35 cellular contexts compared by ENCODE assay signal in genomic region chr13:45546410-45546765, GRCh38.
"Had no signal": no experiment of that assay in that cellular context is flagged by ENCODE, and none has a peak within 500 bp of the region (broad histone marks: within the 10 kb centered on the region; RNA-seq: fewer than 3 reads in every experiment).

No MANE protein-coding gene starts in this region.

- H3K36me3 ChIP-seq: ascending aorta, cardiac muscle cell had no signal

- H3K27me3 ChIP-seq: ascending aorta, cardiac muscle cell had no signal

- H3K9me3 ChIP-seq: ascending aorta had no signal

- DNase-seq: activated B cell treated with CpG ODN at 0.5 μM for 24 hours; activated CD4-positive, alpha-beta memory T cell treated with anti-CD3 and anti-CD28 coated beads for 36 hours; activated CD4-positive, alpha-beta T cell treated with anti-CD3 and anti-CD28 coated beads for 4 hours; activated CD4-positive, alpha-beta T cell treated with anti-CD3 and anti-CD28 coated beads, Interleukin-2, amount 10 ng/mL, durations not matched to agents 24 days and 14 days; activated CD4-positive, alpha-beta T cell treated with anti-CD3 and anti-CD28 coated beads, Interleukin-2, amount 50 U/mL, for 1 hour; activated CD4-positive, alpha-beta T cell treated with anti-CD3 and anti-CD28 coated beads, Interleukin-2, amount 50 U/mL, for 4 hours; activated CD4-positive, CD25-positive, alpha-beta regulatory T cell treated with anti-CD3 and anti-CD28 coated beads, Interleukin-2, amount 50 U/mL, for 72 hours; activated CD8-positive, alpha-beta memory T cell treated with anti-CD3 and anti-CD28 coated beads, Interleukin-2, amount 50 U/mL, for 4 hours; activated CD8-positive, alpha-beta T cell treated with anti-CD3 and anti-CD28 coated beads for 36 hours; activated effector memory CD4-positive, alpha-beta T cell treated with Interleukin-2 at 50 U/mL for 16 hours; activated gamma-delta T cell; activated naive CD4-positive, alpha-beta T cell treated with anti-CD3 and anti-CD28 coated beads, Interleukin-2, amount 10 ng/mL, durations not matched to agents 7 days and 5 days; activated naive CD4-positive, alpha-beta T cell treated with Interleukin-2 at 50 U/mL for 16 hours; activated naive CD8-positive, alpha-beta T cell treated with anti-CD3 and anti-CD28 coated beads, Interleukin-2, amount 10 ng/mL, durations not matched to agents 7 days and 5 days; activated naive CD8-positive, alpha-beta T cell treated with anti-CD3 and anti-CD28 coated beads, Interleukin-2, amount 50 U/mL, for 24 hours; activated T-cell treated with anti-CD3 and anti-CD28 coated beads for 4 hours; activated T-cell treated with anti-CD3 and anti-CD28 coated beads, Interleukin-2, amount 50 U/mL, for 24 hours; activated T-cell treated with anti-CD3 and anti-CD28 coated beads, Interleukin-2, amount 50 U/mL, for 48 hours; amygdala; anterior cingulate cortex; caudate nucleus; cerebellar nuclear complex; T-helper 1 cell; T-helper 2 cell; T-helper 9 cell had no signal

- H3K4me1 Mint-ChIP-seq: activated CD4-positive, alpha-beta T cell treated with anti-CD3 and anti-CD28 coated beads, Interleukin-2, amount 10 ng/mL, durations not matched to agents 24 days and 14 days; activated naive CD4-positive, alpha-beta T cell treated with anti-CD3 and anti-CD28 coated beads, Interleukin-2, amount 10 ng/mL, durations not matched to agents 7 days and 5 days; activated naive CD4-positive, alpha-beta T cell treated with anti-CD3 and anti-CD28 coated beads, Interleukin-2, amount 50 U/mL, for 24 hours; activated naive CD8-positive, alpha-beta T cell treated with anti-CD3 and anti-CD28 coated beads, Interleukin-2, amount 10 ng/mL, durations not matched to agents 7 days and 5 days; activated naive CD8-positive, alpha-beta T cell treated with anti-CD3 and anti-CD28 coated beads, Interleukin-2, amount 50 U/mL, for 24 hours; brain; central memory CD8-positive, alpha-beta T cell had no signal

- H3K4me3 ChIP-seq: ascending aorta, cardiac muscle cell had no signal

- H3K36me3 Mint-ChIP-seq: activated CD4-positive, alpha-beta memory T cell treated with anti-CD3 and anti-CD28 coated beads for 36 hours; activated naive CD4-positive, alpha-beta T cell treated with anti-CD3 and anti-CD28 coated beads, Interleukin-2, amount 10 ng/mL, durations not matched to agents 7 days and 5 days; activated naive CD4-positive, alpha-beta T cell treated with anti-CD3 and anti-CD28 coated beads, Interleukin-2, amount 50 U/mL, for 24 hours; activated naive CD8-positive, alpha-beta T cell; activated naive CD8-positive, alpha-beta T cell treated with anti-CD3 and anti-CD28 coated beads, Interleukin-2, amount 10 ng/mL, durations not matched to agents 7 days and 5 days; brain had no signal

- H3K27ac ChIP-seq: ascending aorta, cardiac muscle cell, VCaP had no signal

- H3K27me3 Mint-ChIP-seq: activated CD4-positive, alpha-beta memory T cell treated with anti-CD3 and anti-CD28 coated beads for 36 hours; activated CD8-positive, alpha-beta T cell treated with anti-CD3 and anti-CD28 coated beads for 36 hours; activated naive CD4-positive, alpha-beta T cell treated with anti-CD3 and anti-CD28 coated beads, Interleukin-2, amount 50 U/mL, for 24 hours; activated naive CD8-positive, alpha-beta T cell; activated T-cell treated with anti-CD3 and anti-CD28 coated beads, Interleukin-2, amount 50 U/mL, for 24 hours had no signal

- H3K9me3 Mint-ChIP-seq: activated B cell treated with CpG ODN at 0.5 μM for 24 hours; activated CD4-positive, alpha-beta memory T cell treated with anti-CD3 and anti-CD28 coated beads for 36 hours; activated CD4-positive, alpha-beta T cell treated with anti-CD3 and anti-CD28 coated beads, Interleukin-2, amount 10 ng/mL, durations not matched to agents 24 days and 14 days; activated CD8-positive, alpha-beta T cell treated with anti-CD3 and anti-CD28 coated beads for 36 hours; activated naive CD4-positive, alpha-beta T cell treated with anti-CD3 and anti-CD28 coated beads, Interleukin-2, amount 10 ng/mL, durations not matched to agents 7 days and 5 days; activated naive CD4-positive, alpha-beta T cell treated with anti-CD3 and anti-CD28 coated beads, Interleukin-2, amount 50 U/mL, for 24 hours; activated naive CD8-positive, alpha-beta T cell treated with anti-CD3 and anti-CD28 coated beads, Interleukin-2, amount 10 ng/mL, durations not matched to agents 7 days and 5 days; activated naive CD8-positive, alpha-beta T cell treated with anti-CD3 and anti-CD28 coated beads, Interleukin-2, amount 50 U/mL, for 24 hours; activated T-cell treated with anti-CD3 and anti-CD28 coated beads, Interleukin-2, amount 50 U/mL, for 24 hours; activated T-helper 2 cell treated with anti-CD3 and anti-CD28 coated beads, Interferon-gamma antibody, Interleukin-2, Interleukin-4, amounts not matched to agents 10 μg/mL and 5 μg/mL and 100 μg/mL, durations not matched to agents 14 hours and 24 hours and 36 hours; brain; central memory CD8-positive, alpha-beta T cell; T-helper 1 cell treated with Interleukin-12 subunit alpha and Interleukin-12 subunit beta and Interleukin-4 antibody, amounts not matched to agents 30 μg/mL and 1 μg/mL, for 36 hours; T-helper 2 cell treated with Interferon-gamma antibody and Interleukin-4, amounts not matched to agents 5 μg/mL and 100 μg/mL, for 36 hours had no signal

- H3K4me3 Mint-ChIP-seq: activated B cell treated with CpG ODN at 0.5 μM for 24 hours; activated CD4-positive, alpha-beta memory T cell treated with anti-CD3 and anti-CD28 coated beads for 36 hours; activated CD4-positive, alpha-beta T cell treated with anti-CD3 and anti-CD28 coated beads, Interleukin-2, amount 10 ng/mL, durations not matched to agents 24 days and 14 days; activated CD8-positive, alpha-beta T cell treated with anti-CD3 and anti-CD28 coated beads for 36 hours; activated naive CD4-positive, alpha-beta T cell treated with anti-CD3 and anti-CD28 coated beads, Interleukin-2, amount 10 ng/mL, durations not matched to agents 7 days and 5 days; activated naive CD4-positive, alpha-beta T cell treated with anti-CD3 and anti-CD28 coated beads, Interleukin-2, amount 50 U/mL, for 24 hours; activated naive CD8-positive, alpha-beta T cell; activated naive CD8-positive, alpha-beta T cell treated with anti-CD3 and anti-CD28 coated beads, Interleukin-2, amount 10 ng/mL, durations not matched to agents 7 days and 5 days; activated naive CD8-positive, alpha-beta T cell treated with anti-CD3 and anti-CD28 coated beads, Interleukin-2, amount 50 U/mL, for 24 hours; activated T-cell treated with anti-CD3 and anti-CD28 coated beads, Interleukin-2, amount 50 U/mL, for 24 hours; brain; central memory CD8-positive, alpha-beta T cell; T-helper 1 cell treated with Interleukin-12 subunit alpha and Interleukin-12 subunit beta and Interleukin-4 antibody, amounts not matched to agents 30 μg/mL and 1 μg/mL, for 36 hours; T-helper 2 cell treated with Interferon-gamma antibody and Interleukin-4, amounts not matched to agents 5 μg/mL and 100 μg/mL, for 36 hours had no signal

- ATAC-seq: activated CD8-positive, alpha-beta T cell treated with anti-CD3 and anti-CD28 coated beads for 36 hours had no signal

- H3K4me1 ChIP-seq: ascending aorta had no signal

- H3K27ac Mint-ChIP-seq: activated B cell treated with CpG ODN at 0.5 μM for 24 hours; activated CD4-positive, alpha-beta memory T cell treated with anti-CD3 and anti-CD28 coated beads for 36 hours; activated CD4-positive, alpha-beta T cell treated with anti-CD3 and anti-CD28 coated beads, Interleukin-2, amount 10 ng/mL, durations not matched to agents 24 days and 14 days; activated CD8-positive, alpha-beta T cell treated with anti-CD3 and anti-CD28 coated beads for 36 hours; activated naive CD4-positive, alpha-beta T cell treated with anti-CD3 and anti-CD28 coated beads, Interleukin-2, amount 10 ng/mL, durations not matched to agents 7 days and 5 days; activated naive CD4-positive, alpha-beta T cell treated with anti-CD3 and anti-CD28 coated beads, Interleukin-2, amount 50 U/mL, for 24 hours; activated naive CD8-positive, alpha-beta T cell; activated naive CD8-positive, alpha-beta T cell treated with anti-CD3 and anti-CD28 coated beads, Interleukin-2, amount 10 ng/mL, durations not matched to agents 7 days and 5 days; activated naive CD8-positive, alpha-beta T cell treated with anti-CD3 and anti-CD28 coated beads, Interleukin-2, amount 50 U/mL, for 24 hours; activated T-cell treated with anti-CD3 and anti-CD28 coated beads, Interleukin-2, amount 50 U/mL, for 24 hours; activated T-helper 2 cell treated with anti-CD3 and anti-CD28 coated beads, Interferon-gamma antibody, Interleukin-2, Interleukin-4, amounts not matched to agents 10 μg/mL and 5 μg/mL and 100 μg/mL, durations not matched to agents 14 hours and 24 hours and 36 hours; brain; T-helper 1 cell treated with Interleukin-12 subunit alpha and Interleukin-12 subunit beta and Interleukin-4 antibody, amounts not matched to agents 30 μg/mL and 1 μg/mL, for 36 hours; T-helper 2 cell treated with Interferon-gamma antibody and Interleukin-4, amounts not matched to agents 5 μg/mL and 100 μg/mL, for 36 hours had no signal
